1 cellular context compared by ENCODE assay signal in the genomic region with DNA sequence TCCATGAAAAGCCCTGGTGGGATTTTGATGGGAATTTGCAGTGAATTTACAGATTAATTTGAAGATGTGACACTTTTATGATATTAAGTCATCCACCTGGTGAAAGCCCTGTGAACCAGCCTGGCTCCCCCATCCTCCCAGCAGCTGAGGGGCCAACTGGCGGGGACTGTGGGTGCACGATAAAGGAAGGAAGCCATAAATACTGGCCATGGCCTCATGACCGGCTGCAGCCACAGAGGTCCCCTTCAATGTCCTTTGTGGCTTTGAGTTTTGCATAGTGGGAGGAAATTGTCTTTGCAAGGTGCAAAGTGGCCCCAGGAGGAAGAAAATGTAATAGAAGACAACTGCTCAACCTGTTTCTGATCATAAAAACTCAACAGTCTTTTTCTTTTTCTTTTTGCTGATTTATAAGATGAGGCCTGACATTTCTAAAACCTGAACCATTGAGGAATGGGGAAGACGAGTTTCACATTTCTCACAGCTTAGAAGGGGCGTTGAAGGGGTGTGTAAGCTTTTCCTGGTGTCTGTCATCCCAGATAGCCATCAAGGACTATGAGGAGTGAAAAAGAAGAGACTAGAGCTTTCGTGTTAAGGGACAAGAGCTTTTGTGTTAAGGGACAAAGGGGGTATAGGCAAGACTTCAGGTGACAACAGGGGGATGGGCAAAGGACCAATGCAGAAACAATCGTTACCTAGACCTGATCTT.
TF ChIP-seq lines count a peak whose summit lies in the region.

No MANE protein-coding gene starts in this region.

TF ChIP-seq in GM23338, 12 proteins besides CTCF, POLR2A, EP300 and RAD21 (continued from another document):
- TF ChIP-seq ZNF462 (CRISPR knock-in tag; IDR thresholded peaks at IDR 0.05) (no peak), POLR2AphosphoS5 (IDR thresholded peaks at IDR 0.05; ENCODE audit: low read depth) (no peak), NANOG (IDR thresholded peaks at IDR 0.05; ENCODE audit: borderline replicate concordance) (no peak), REST (IDR thresholded peaks at IDR 0.05; ENCODE audit: unreplicated experiment) (no peak), ZNF331 (CRISPR knock-in tag; IDR thresholded peaks at IDR 0.05; ENCODE audit: low read depth) (no peak), EZH2 (IDR thresholded peaks at IDR 0.05; ENCODE audit: low read depth, unreplicated experiment) (no peak), JUNB (IDR thresholded peaks at IDR 0.05; ENCODE audit: unreplicated experiment) (no peak), STAT1 (IDR thresholded peaks at IDR 0.05; ENCODE audit: unreplicated experiment) (no peak)
- TF ChIP-seq, protein P1, sequence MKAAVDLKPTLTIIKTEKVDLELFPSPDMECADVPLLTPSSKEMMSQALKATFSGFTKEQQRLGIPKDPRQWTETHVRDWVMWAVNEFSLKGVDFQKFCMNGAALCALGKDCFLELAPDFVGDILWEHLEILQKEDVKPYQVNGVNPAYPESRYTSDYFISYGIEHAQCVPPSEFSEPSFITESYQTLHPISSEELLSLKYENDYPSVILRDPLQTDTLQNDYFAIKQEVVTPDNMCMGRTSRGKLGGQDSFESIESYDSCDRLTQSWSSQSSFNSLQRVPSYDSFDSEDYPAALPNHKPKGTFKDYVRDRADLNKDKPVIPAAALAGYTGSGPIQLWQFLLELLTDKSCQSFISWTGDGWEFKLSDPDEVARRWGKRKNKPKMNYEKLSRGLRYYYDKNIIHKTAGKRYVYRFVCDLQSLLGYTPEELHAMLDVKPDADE (IDR thresholded peaks at IDR 0.05): no peak
